In genomic region chr12:64658892-64659481, GRCh38 we compare ENCODE assay signal across 14 cellular contexts. TPM values are rescaled to one million over a fixed set of nuclear protein-coding genes. Genes with fewer than 3 reads are reported as not detected.
DNase-seq lines count a peak whose midpoint lies in the region; ATAC-seq and TF ChIP-seq lines count a peak whose summit lies in the region.
"Had no signal": no experiment of that assay in that cellular context is flagged by ENCODE, and none has a peak within 500 bp of the region (broad histone marks: within the 10 kb centered on the region; RNA-seq: fewer than 3 reads in every experiment).

No MANE protein-coding gene starts in this region.

- no peak for TF ChIP-seq CTCF in CD14-positive monocyte (IDR thresholded peaks at IDR 0.05)
- no peak for TF ChIP-seq CTCF in Loucy (conservative IDR thresholded peaks at IDR 0.05; ENCODE audit: low read length)
- no peak for TF ChIP-seq CTCF in natural killer cell (IDR thresholded peaks at IDR 0.05)

- H3K9me3 ChIP-seq in Loucy (ENCODE audit: insufficient read depth, low read depth, low read length): no peaks in the 10 kb centered on the region
- H3K9me3 ChIP-seq: mucosa of descending colon had no signal

- no peaks in the 10 kb centered on the region for H3K36me3 ChIP-seq in Loucy (ENCODE audit: insufficient read depth, low read length)

- peaks cover 52% of the 10 kb centered on the region for H3K4me1 Mint-ChIP-seq in CD14-positive monocyte
- H3K4me1 Mint-ChIP-seq in effector memory CD8-positive, alpha-beta T cell (ENCODE audit: low read depth in 2 of 2): peaks cover 49 to 76% of the 10 kb centered on the region in 2 donors
- H3K4me1 Mint-ChIP-seq in natural killer cell: peaks cover 66 to 76% of the 10 kb centered on the region in 2 donors

- H3K79me2 ChIP-seq in Loucy (ENCODE audit: insufficient read depth, low read length): peaks cover 67% of the 10 kb centered on the region

- H3F3A ChIP-seq in Loucy (ENCODE audit: low read depth): no peaks in the 10 kb centered on the region

- ATAC-seq in effector memory CD8-positive, alpha-beta T cell (replicated peaks): no peak
- ATAC-seq in natural killer cell (peak in 1 of 3 donors; percentile 15), HG02870 (IDR thresholded peaks at IDR 0.05; ENCODE audit: unreplicated experiment) (no peak)
- ATAC-seq: mucosa of descending colon, PC-3 had no signal

- H3K4me3 Mint-ChIP-seq in CD14-positive monocyte (no peak overlapping the region), natural killer cell (peak overlapping the region; percentile 49)
- H3K4me3 Mint-ChIP-seq in effector memory CD8-positive, alpha-beta T cell: peak overlapping the region; percentile 71 to 82

- no peak overlapping the region for H2AFZ ChIP-seq in Loucy (ENCODE audit: low read length)

- no peaks in the 10 kb centered on the region for H3K27me3 ChIP-seq in Loucy (ENCODE audit: insufficient read depth, low read length, poor library complexity, severe bottlenecking)
- H3K27me3 ChIP-seq: dorsolateral prefrontal cortex had no signal

- peaks cover 0 to 1% (median 0%) of the 10 kb centered on the region in 7 donors for H3K9me3 Mint-ChIP-seq in CD14-positive monocyte
- no peaks in the 10 kb centered on the region for H3K9me3 Mint-ChIP-seq in effector memory CD8-positive, alpha-beta T cell
- no peaks in the 10 kb centered on the region for H3K9me3 Mint-ChIP-seq in natural killer cell

- H3K27me3 Mint-ChIP-seq in CD14-positive monocyte (ENCODE audit: low read depth in 3 of 3) (no peaks in the 10 kb centered on the region), natural killer cell (ENCODE audit: low read depth in 2 of 2) (no peaks in the 10 kb centered on the region)
- H3K27me3 Mint-ChIP-seq in effector memory CD8-positive, alpha-beta T cell: no peaks in the 10 kb centered on the region

- H3K36me3 Mint-ChIP-seq in CD14-positive monocyte: peaks cover 31 to 35% of the 10 kb centered on the region in 2 donors
- H3K36me3 Mint-ChIP-seq in effector memory CD8-positive, alpha-beta T cell (ENCODE audit: insufficient read depth): peaks cover 15% of the 10 kb centered on the region
- H3K36me3 Mint-ChIP-seq in natural killer cell: no peaks in the 10 kb centered on the region

- peaks cover 4% of the 10 kb centered on the region for H3K4me1 ChIP-seq in Loucy (ENCODE audit: insufficient read depth, low read length, poor library complexity, severe bottlenecking)

- peak overlapping the region; percentile 9 for H3K4me2 ChIP-seq in Loucy (ENCODE audit: low read depth, low read length, poor library complexity, severe bottlenecking)

- intact Hi-C loops in CD14-positive monocyte (cut with micrococcal nuclease): no loop called here
- intact Hi-C loops in natural killer cell (cut with micrococcal nuclease): loop anchor here (2.0 to 5.0 kb wide), 3 partner anchors 22 to 50 kb away; no protein-coding TSS in a partner anchor

- no peaks in the 10 kb centered on the region for H4K20me1 ChIP-seq in Loucy (ENCODE audit: insufficient read depth, low read length, poor library complexity, severe bottlenecking)

- no peak overlapping the region for H3K4me3 ChIP-seq in Loucy (ENCODE audit: low read length, poor library complexity, severe bottlenecking)
- H3K4me3 ChIP-seq: dorsolateral prefrontal cortex, mucosa of descending colon had no signal

- no peak overlapping the region for H3K9ac ChIP-seq in Loucy (ENCODE audit: low read depth, low read length, poor library complexity, severe bottlenecking)

- H3K27ac Mint-ChIP-seq in CD14-positive monocyte (peak overlapping the region; percentile 23 to 89 (median 57)), natural killer cell (peak overlapping the region; percentile 90 to 98)
- peak overlapping the region; percentile 85 to 98 for H3K27ac Mint-ChIP-seq in effector memory CD8-positive, alpha-beta T cell

- H3K9me2 ChIP-seq in Loucy (replicated peaks; ENCODE audit: low read depth, low read length): no peaks in the 10 kb centered on the region

- DNase-seq in CD14-positive monocyte (ENCODE audit: low spot score) (no peak), natural killer cell (no peak), mesenteric fat pad (ENCODE audit: low spot score) (no peak), dedifferentiated amniotic fluid mesenchymal stem cell (ENCODE audit: extremely low spot score) (no peak), middle frontal gyrus (ENCODE audit: extremely low spot score, low spot score) (no peak)
- DNase-seq in effector memory CD8-positive, alpha-beta T cell: no peak
- DNase-seq: amygdala; dorsolateral prefrontal cortex; mucosa of descending colon; PC-3; stimulated activated CD4-positive, alpha-beta T cell treated with anti-CD3 and anti-CD28 coated beads, Interleukin-2, amount 100 ng/mL, for 48 hours; stimulated activated naive CD4-positive, alpha-beta T cell had no signal

RNA-seq across cellular contexts. Expression of gene RASSF3, which starts 48.7 kb away (rescaled TPM):
- polyA plus RNA-seq in CD14-positive monocyte: 10 to 100 TPM in 1 of 2 donors, 1 to 10 TPM in 1; 6.6 to 14.5 TPM
- 100 to 1,000 TPM in 1 of 3 donors, 10 to 100 TPM in 2; 63.4 to 105 (median 80.5) TPM for total RNA-seq in natural killer cell
- total RNA-seq in mesenteric fat pad: 90.6 TPM

Comparison
In these comparisons a context has a peak if more than half of its experiments do, and no peak if none do; other contexts are left out.
1. H3K4me3 Mint-ChIP-seq: peak in effector memory CD8-positive, alpha-beta T cell (2 of 2) and natural killer cell (single experiment); none in CD14-positive monocyte (0 of 2).
2. Peak in every context shown above with its lines, with median percentiles within 50 percentile points of each other: H3K27ac Mint-ChIP-seq.